Comparison of ENCODE assay signal across 15 cellular contexts in the genomic region with DNA sequence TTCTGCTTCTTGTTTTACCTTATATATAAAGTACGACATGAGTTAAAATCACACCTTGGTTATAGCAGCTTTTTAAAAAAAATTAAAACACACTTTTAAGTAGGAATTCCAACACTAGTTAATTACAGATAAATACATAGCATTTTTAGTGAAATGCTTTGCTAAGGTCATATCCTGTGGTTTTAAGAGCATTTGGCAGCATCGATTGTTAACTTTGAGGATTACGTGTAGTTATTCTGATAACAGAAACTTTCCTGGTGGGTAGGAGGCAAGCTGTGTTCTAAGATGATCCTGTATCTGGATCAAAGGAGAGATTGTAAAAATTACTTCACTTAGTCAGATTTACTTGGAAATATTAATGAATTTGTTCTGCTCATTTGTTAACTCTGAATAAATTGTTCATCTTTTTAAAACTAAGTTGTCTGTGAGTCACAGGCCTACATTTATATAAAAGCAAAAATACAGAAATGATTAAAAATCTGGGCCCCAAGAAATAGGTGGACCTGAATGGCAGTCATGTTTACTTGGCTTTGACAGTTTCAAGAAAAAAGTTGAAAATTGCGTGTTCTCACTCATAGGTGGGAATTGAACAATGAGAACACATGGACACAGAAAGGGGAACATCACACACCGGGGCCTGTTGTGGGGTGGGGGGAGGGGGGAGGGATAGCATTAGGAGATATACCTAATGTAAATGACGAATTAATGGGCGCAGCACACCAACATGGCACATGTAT. TPM values are rescaled to one million over a fixed set of nuclear protein-coding genes. Genes with fewer than 3 reads are reported as not detected.
DNase-seq lines count a peak whose midpoint lies in the region; ATAC-seq and TF ChIP-seq lines count a peak whose summit lies in the region.
"Had no signal": no experiment of that assay in that cellular context is flagged by ENCODE, and none has a peak within 500 bp of the region (broad histone marks: within the 10 kb centered on the region; RNA-seq: fewer than 3 reads in every experiment).

No MANE protein-coding gene starts in this region.

- H2AFZ ChIP-seq in fibroblast of lung (ENCODE audit: low read length) (no peak overlapping the region), Karpas-422 (ENCODE audit: low read length) (no peak overlapping the region)
- H2AFZ ChIP-seq: GM23338 had no signal

- peaks cover 98% of the 10 kb centered on the region for H3K79me2 ChIP-seq in fibroblast of lung (ENCODE audit: control insufficient read depth, insufficient read depth, low read length)
- no peaks in the 10 kb centered on the region for H3K79me2 ChIP-seq in Karpas-422 (ENCODE audit: low read length)

- H3K4me2 ChIP-seq in fibroblast of lung (ENCODE audit: extremely low read depth, insufficient read depth, low read length), result peak overlapping the region; percentile 38
- no peak overlapping the region for H3K4me2 ChIP-seq in Karpas-422 (ENCODE audit: low read depth, low read length, poor library complexity, severe bottlenecking)
- H3K4me2 ChIP-seq: GM23338 had no signal

- H3K9me3 ChIP-seq in fibroblast of lung (ENCODE audit: control insufficient read depth, insufficient read depth, low read depth, low read length), result no peaks in the 10 kb centered on the region
- H3K9me3 ChIP-seq in Karpas-422 (ENCODE audit: low read length), result no peaks in the 10 kb centered on the region
- H3K9me3 ChIP-seq: tibial nerve had no signal

- H3K4me1 ChIP-seq in fibroblast of lung (ENCODE audit: control insufficient read depth, extremely low read depth, insufficient read depth, low read length), result peaks cover 35% of the 10 kb centered on the region
- H3K4me1 ChIP-seq in Karpas-422 (ENCODE audit: low read length), result no peaks in the 10 kb centered on the region
- H3K4me1 ChIP-seq in foreskin keratinocyte, result peaks cover 25% of the 10 kb centered on the region

- no peak for ATAC-seq in foreskin keratinocyte
- ATAC-seq: GM23338, left ventricle myocardium superior had no signal

- DNase-seq in H4 (ENCODE audit: low spot score) (peak; percentile 55), RPMI8226 (peak; percentile 17), fibroblast of lung (ENCODE audit: low read depth in 2 of 2) (peak; percentile 66 to 90), retinal pigment epithelial cell (ENCODE audit: low read depth) (peak; percentile 40), Karpas-422 (no peak), foreskin keratinocyte (no peak), C1 segment of cervical spinal cord (lab: John Stamatoyannopoulos, UW) (no peak), middle frontal gyrus (ENCODE audit: extremely low spot score, low spot score) (no peak)
- DNase-seq: activated T-cell treated with anti-CD3 and anti-CD28 coated beads, Interleukin-2, amount 50 U/mL, for 24 hours; left ventricle myocardium superior; NCI-H1048; NCI-H526 treated with DMSO at 0.1 percent for 48 hours; posterior cingulate gyrus had no signal

- no peaks in the 10 kb centered on the region for H3K27me3 ChIP-seq in fibroblast of lung (ENCODE audit: control insufficient read depth, insufficient read depth, low read length)
- no peaks in the 10 kb centered on the region for H3K27me3 ChIP-seq in Karpas-422 (ENCODE audit: low read length)
- H3K27me3 ChIP-seq in foreskin keratinocyte, result no peaks in the 10 kb centered on the region
- H3K27me3 ChIP-seq: tibial nerve had no signal

- H3K27ac ChIP-seq in fibroblast of lung (ENCODE audit: insufficient read depth, low read length) (peak overlapping the region; percentile 11), Karpas-422 (ENCODE audit: low read length) (no peak overlapping the region), foreskin keratinocyte (no peak overlapping the region)

- H3K36me3 ChIP-seq in fibroblast of lung (ENCODE audit: control insufficient read depth, insufficient read depth, low read length), result peaks cover 3% of the 10 kb centered on the region
- H3K36me3 ChIP-seq in Karpas-422 (ENCODE audit: insufficient read depth, low read length), result no peaks in the 10 kb centered on the region
- H3K36me3 ChIP-seq: tibial nerve had no signal

- H3K9ac ChIP-seq in fibroblast of lung (ENCODE audit: insufficient read depth, low read length) (no peak overlapping the region), Karpas-422 (ENCODE audit: low read length) (no peak overlapping the region)

- H4K20me1 ChIP-seq in fibroblast of lung (ENCODE audit: control insufficient read depth, extremely low read depth, insufficient read depth, low read length) (no peaks in the 10 kb centered on the region), Karpas-422 (ENCODE audit: insufficient read depth, low read depth, low read length) (no peaks in the 10 kb centered on the region)

- no peak overlapping the region for H3K4me3 ChIP-seq in fibroblast of lung (replicated peaks in 1 of 4; ENCODE audit: control extremely low read depth in 1 of 4, insufficient read depth in 1 of 4, low read depth in 3 of 4, low read length in 4 of 4)
- H3K4me3 ChIP-seq in retinal pigment epithelial cell (ENCODE audit: low read length), result no peak overlapping the region
- no peak overlapping the region for H3K4me3 ChIP-seq in Karpas-422 (ENCODE audit: low read length)
- H3K4me3 ChIP-seq: GM23338, tibial nerve had no signal

- no peak for TF ChIP-seq CTCF in fibroblast of lung (conservative IDR thresholded peaks at IDR 0.05 in 1 of 2, IDR thresholded peaks at IDR 0.05 in 1 of 2; ENCODE audit: low read depth in 1 of 2, low read length in 2 of 2)
- no peak for TF ChIP-seq CTCF in retinal pigment epithelial cell (conservative IDR thresholded peaks at IDR 0.05; ENCODE audit: low read depth, low read length)
- no peak for TF ChIP-seq CTCF in foreskin keratinocyte (conservative IDR thresholded peaks at IDR 0.05)

- H3K9me2 ChIP-seq in Karpas-422 (replicated peaks; ENCODE audit: insufficient read depth, low read length), result no peaks in the 10 kb centered on the region

RNA-seq across cellular contexts. Expression of gene TRIO, which starts 58.4 kb away (rescaled TPM):
- 38.2 and 50.9 TPM in 2 replicates for total RNA-seq in H4 (2014; rRNA removed; shearing (Covaris generic))
- 139 and 281 TPM in 2 replicates for total RNA-seq in fibroblast of lung
- 120 and 134 TPM in 2 replicates for polyA plus RNA-seq in fibroblast of lung
- 77.4 and 100 TPM in 2 replicates for polyA plus RNA-seq in fibroblast of lung (2012)
- 721 and 815 TPM in 2 replicates for polyA minus RNA-seq in fibroblast of lung (ENCODE audit: low replicate concordance)
- total RNA-seq in Karpas-422 (2014; rRNA removed; shearing (Covaris generic); ENCODE audit: low replicate concordance), result 0.04 and 0.25 TPM in 2 replicates
- 73.7 and 95.9 TPM in 2 replicates for total RNA-seq in foreskin keratinocyte
- polyA plus RNA-seq in foreskin keratinocyte, result 18.1 and 18.4 TPM in 2 replicates

Comparison
In these comparisons a context has a peak if more than half of its experiments do, and no peak if none do; other contexts are left out.
1. DNase-seq: peak in H4 (single experiment), RPMI8226 (single experiment), fibroblast of lung (2 of 2) and retinal pigment epithelial cell (single experiment); none in Karpas-422 (single experiment), foreskin keratinocyte (0 of 2), C1 segment of cervical spinal cord (0 of 14) and middle frontal gyrus (single experiment).
2. RNA of gene TRIO, which starts 58.4 kb away (total RNA-seq): 139 to 281 TPM in fibroblast of lung, 73.7 to 95.9 TPM in foreskin keratinocyte and 38.2 to 50.9 TPM in H4; 0.04 to 0.25 TPM in Karpas-422; every median in the first group is over 10 times any median in the second.